ENCODE assay signal across 16 cellular contexts in genomic region chr5:102289251-102289899, GRCh38.
"Had no signal": no experiment of that assay in that cellular context is flagged by ENCODE, and none has a peak within 500 bp of the region (broad histone marks: within the 10 kb centered on the region; RNA-seq: fewer than 3 reads in every experiment).

No MANE protein-coding gene starts in this region.

- H3K36me3 ChIP-seq: ovary, thoracic aorta had no signal

- H3K4me1 Mint-ChIP-seq: activated T-helper 17 cell treated with anti-CD3 and anti-CD28 coated beads, Interleukin-2, amount 50 U/mL, for 72 hours; stimulated activated naive CD8-positive, alpha-beta T cell treated with anti-CD3 and anti-CD28 coated beads, Interleukin-15, amount 100 ng/mL, for 72 hours; T-helper 17 cell had no signal

- H3K27ac Mint-ChIP-seq: activated CD4-positive, alpha-beta T cell treated with anti-CD3 and anti-CD28 coated beads, Interleukin-2, amount 10 ng/mL, durations not matched to agents 7 days and 5 days; activated naive CD4-positive, alpha-beta T cell treated with anti-CD3 and anti-CD28 coated beads for 36 hours; activated T-helper 17 cell treated with anti-CD3 and anti-CD28 coated beads, Interleukin-2, amount 50 U/mL, for 72 hours; stimulated activated naive CD8-positive, alpha-beta T cell treated with anti-CD3 and anti-CD28 coated beads, Interleukin-15, amount 100 ng/mL, for 72 hours; T-helper 17 cell had no signal

- DNase-seq: activated CD4-positive, alpha-beta T cell treated with anti-CD3 and anti-CD28 coated beads, Interleukin-2, amount 10 ng/mL, durations not matched to agents 7 days and 5 days; activated CD4-positive, CD25-positive, alpha-beta regulatory T cell; activated naive CD4-positive, alpha-beta T cell treated with anti-CD3 and anti-CD28 coated beads for 36 hours; activated T-cell treated with anti-CD3 and anti-CD28 coated beads for 4 hours; central memory CD4-positive, alpha-beta T cell; cortex of kidney; effector memory CD4-positive, alpha-beta T cell; mucosa of descending colon; naive thymus-derived CD8-positive, alpha-beta T cell; ovary; stimulated activated CD4-positive, alpha-beta T cell treated with anti-CD3 and anti-CD28 coated beads, Interleukin-4, amount 100 ng/mL, for 4 hours; stimulated activated naive CD8-positive, alpha-beta T cell treated with anti-CD3 and anti-CD28 coated beads, Interleukin-15, amount 100 ng/mL, for 72 hours; T-helper 17 cell had no signal

- H3K36me3 Mint-ChIP-seq: naive thymus-derived CD8-positive, alpha-beta T cell had no signal

- H3K27ac ChIP-seq: ovary, thoracic aorta had no signal

- H3K27me3 Mint-ChIP-seq: activated T-helper 17 cell treated with anti-CD3 and anti-CD28 coated beads, Interleukin-2, amount 50 U/mL, for 72 hours; stimulated activated naive CD8-positive, alpha-beta T cell treated with anti-CD3 and anti-CD28 coated beads, Interleukin-15, amount 100 ng/mL, for 72 hours; T-helper 17 cell had no signal

- H3K27me3 ChIP-seq: ovary had no signal

- H3K9me3 ChIP-seq: mucosa of descending colon, ovary, thoracic aorta had no signal

- H3K9me3 Mint-ChIP-seq: activated CD4-positive, alpha-beta T cell treated with anti-CD3 and anti-CD28 coated beads, Interleukin-2, amount 10 ng/mL, durations not matched to agents 7 days and 5 days; activated naive CD4-positive, alpha-beta T cell treated with anti-CD3 and anti-CD28 coated beads for 36 hours; activated T-helper 17 cell treated with anti-CD3 and anti-CD28 coated beads, Interleukin-2, amount 50 U/mL, for 72 hours; naive thymus-derived CD8-positive, alpha-beta T cell; stimulated activated naive CD8-positive, alpha-beta T cell treated with anti-CD3 and anti-CD28 coated beads, Interleukin-15, amount 100 ng/mL, for 72 hours had no signal

- ATAC-seq: activated T-helper 17 cell treated with anti-CD3 and anti-CD28 coated beads, Interleukin-2, amount 50 U/mL, for 72 hours; naive thymus-derived CD8-positive, alpha-beta T cell; stimulated activated naive CD8-positive, alpha-beta T cell treated with anti-CD3 and anti-CD28 coated beads, Interleukin-15, amount 100 ng/mL, for 72 hours; T-helper 17 cell had no signal

- H3K4me3 ChIP-seq: lung, mucosa of descending colon, ovary, thoracic aorta had no signal

- H3K4me3 Mint-ChIP-seq: activated CD4-positive, alpha-beta T cell treated with anti-CD3 and anti-CD28 coated beads, Interleukin-2, amount 10 ng/mL, durations not matched to agents 7 days and 5 days; activated naive CD4-positive, alpha-beta T cell treated with anti-CD3 and anti-CD28 coated beads for 36 hours; activated T-helper 17 cell treated with anti-CD3 and anti-CD28 coated beads, Interleukin-2, amount 50 U/mL, for 72 hours; naive thymus-derived CD8-positive, alpha-beta T cell; stimulated activated naive CD8-positive, alpha-beta T cell treated with anti-CD3 and anti-CD28 coated beads, Interleukin-15, amount 100 ng/mL, for 72 hours; T-helper 17 cell had no signal
